In the genomic region with DNA sequence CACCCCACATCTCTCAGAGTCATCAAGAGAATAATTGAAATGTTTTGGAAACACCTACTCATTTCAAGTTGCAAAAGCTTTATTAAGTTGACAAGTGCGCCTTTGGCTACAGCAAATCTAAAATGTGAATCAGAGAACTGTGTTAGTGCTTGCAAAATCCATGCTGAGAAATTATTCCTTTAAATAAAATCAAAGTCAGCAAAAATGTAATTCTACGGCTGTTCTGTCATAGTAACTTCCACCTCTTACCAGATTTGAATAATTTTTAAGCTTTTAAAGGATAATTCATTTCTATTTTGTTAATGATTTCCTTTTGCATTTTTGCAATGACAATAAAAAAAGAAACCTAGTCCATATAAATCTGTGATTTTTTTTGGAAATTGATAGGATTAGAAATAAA, we compare ENCODE assay signal across 2 cellular contexts.
TF ChIP-seq lines count a peak whose summit lies in the region.

No MANE protein-coding gene starts in this region.

TF ChIP-seq in HepG2, 621 proteins besides CTCF, POLR2A, EP300 and RAD21 (continued from another document):
- no peak for TF ChIP-seq PCBP2 (optimal IDR thresholded peaks at IDR 0.05; ENCODE audit: low read depth, low read length, poor library complexity, severe bottlenecking)
- no peak for TF ChIP-seq HHEX (CRISPR knock-in tag; IDR thresholded peaks at IDR 0.05)
- TF ChIP-seq MAFK (conservative IDR thresholded peaks at IDR 0.05 in 1 of 2, IDR thresholded peaks at IDR 0.05 in 1 of 2; ENCODE audit: low read length in 2 of 2) = peak; percentile 47 to 74
- TF ChIP-seq SRF (IDR thresholded peaks at IDR 0.05; ENCODE audit: low read depth, low read length) = no peak
- no peak for TF ChIP-seq ZFP62 (CRISPR knock-in tag; IDR thresholded peaks at IDR 0.05)

TF ChIP-seq in K562, 482 proteins besides CTCF, POLR2A, EP300 and RAD21 (continued from another document):
- TF ChIP-seq MYNN (IDR thresholded peaks at IDR 0.05) (no peak), MYNN (CRISPR knock-in tag; IDR thresholded peaks at IDR 0.05) (no peak), CHAMP1 (IDR thresholded peaks at IDR 0.05) (no peak), HDAC6 (IDR thresholded peaks at IDR 0.05; ENCODE audit: low read depth, low read length) (no peak), ZNF316 (IDR thresholded peaks at IDR 0.05) (peak; percentile 61), MAFF (IDR thresholded peaks at IDR 0.05; ENCODE audit: low read length) (peak; percentile 41; the same call in 1 of the 2 replicates), DIDO1 (tag; IDR thresholded peaks at IDR 0.05; ENCODE audit: low read depth) (no peak), AFF1 (IDR thresholded peaks at IDR 0.05; ENCODE audit: low read depth in 1 of 2, partially characterized antibody in 2 of 2) (no peak), HSF4 (CRISPR knock-in tag; IDR thresholded peaks at IDR 0.05; ENCODE audit: borderline replicate concordance) (no peak), MAFK (IDR thresholded peaks at IDR 0.05; ENCODE audit: low read length) (0 out of 2 replicates have a peak, but pooled peaks have one; percentile 30), ZNF586 (CRISPR knock-in tag; conservative IDR thresholded peaks at IDR 0.05) (no peak), ZNF76 (CRISPR knock-in tag; IDR thresholded peaks at IDR 0.05; ENCODE audit: borderline replicate concordance) (no peak), ZNF253 (CRISPR knock-in tag; conservative IDR thresholded peaks at IDR 0.05) (no peak)
- TF ChIP-seq, protein P1, sequence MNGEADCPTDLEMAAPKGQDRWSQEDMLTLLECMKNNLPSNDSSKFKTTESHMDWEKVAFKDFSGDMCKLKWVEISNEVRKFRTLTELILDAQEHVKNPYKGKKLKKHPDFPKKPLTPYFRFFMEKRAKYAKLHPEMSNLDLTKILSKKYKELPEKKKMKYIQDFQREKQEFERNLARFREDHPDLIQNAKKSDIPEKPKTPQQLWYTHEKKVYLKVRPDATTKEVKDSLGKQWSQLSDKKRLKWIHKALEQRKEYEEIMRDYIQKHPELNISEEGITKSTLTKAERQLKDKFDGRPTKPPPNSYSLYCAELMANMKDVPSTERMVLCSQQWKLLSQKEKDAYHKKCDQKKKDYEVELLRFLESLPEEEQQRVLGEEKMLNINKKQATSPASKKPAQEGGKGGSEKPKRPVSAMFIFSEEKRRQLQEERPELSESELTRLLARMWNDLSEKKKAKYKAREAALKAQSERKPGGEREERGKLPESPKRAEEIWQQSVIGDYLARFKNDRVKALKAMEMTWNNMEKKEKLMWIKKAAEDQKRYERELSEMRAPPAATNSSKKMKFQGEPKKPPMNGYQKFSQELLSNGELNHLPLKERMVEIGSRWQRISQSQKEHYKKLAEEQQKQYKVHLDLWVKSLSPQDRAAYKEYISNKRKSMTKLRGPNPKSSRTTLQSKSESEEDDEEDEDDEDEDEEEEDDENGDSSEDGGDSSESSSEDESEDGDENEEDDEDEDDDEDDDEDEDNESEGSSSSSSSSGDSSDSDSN (IDR thresholded peaks at IDR 0.05; ENCODE audit: borderline replicate concordance in 1 of 2, low read depth in 2 of 2, low read length in 2 of 2) = no peak
- TF ChIP-seq, protein P2, sequence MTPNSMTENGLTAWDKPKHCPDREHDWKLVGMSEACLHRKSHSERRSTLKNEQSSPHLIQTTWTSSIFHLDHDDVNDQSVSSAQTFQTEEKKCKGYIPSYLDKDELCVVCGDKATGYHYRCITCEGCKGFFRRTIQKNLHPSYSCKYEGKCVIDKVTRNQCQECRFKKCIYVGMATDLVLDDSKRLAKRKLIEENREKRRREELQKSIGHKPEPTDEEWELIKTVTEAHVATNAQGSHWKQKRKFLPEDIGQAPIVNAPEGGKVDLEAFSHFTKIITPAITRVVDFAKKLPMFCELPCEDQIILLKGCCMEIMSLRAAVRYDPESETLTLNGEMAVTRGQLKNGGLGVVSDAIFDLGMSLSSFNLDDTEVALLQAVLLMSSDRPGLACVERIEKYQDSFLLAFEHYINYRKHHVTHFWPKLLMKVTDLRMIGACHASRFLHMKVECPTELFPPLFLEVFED (CRISPR knock-in tag; conservative IDR thresholded peaks at IDR 0.05) = no peak
